ENCODE assay signal across 28 cellular contexts in the genomic region with DNA sequence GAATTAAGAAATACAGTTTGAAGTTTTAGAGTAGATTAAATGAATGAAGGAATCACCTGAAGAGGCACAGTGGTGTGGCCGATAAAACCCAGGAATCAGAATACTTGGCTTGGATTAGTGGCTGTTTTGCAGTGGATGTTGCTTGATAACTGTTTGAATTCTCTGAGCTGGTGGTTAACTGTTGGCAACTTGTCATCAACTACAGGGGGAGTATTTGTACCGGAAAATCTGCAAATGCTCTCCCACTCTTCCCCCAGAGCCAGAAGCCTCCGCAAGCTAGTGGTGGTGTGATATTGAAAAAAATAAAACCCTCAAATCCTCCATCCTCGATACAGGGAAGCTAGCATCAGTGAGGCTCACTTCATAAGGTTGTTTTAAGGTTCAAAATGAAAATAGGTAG.
"Had no signal": no experiment of that assay in that cellular context is flagged by ENCODE, and none has a peak within 500 bp of the region (broad histone marks: within the 10 kb centered on the region; RNA-seq: fewer than 3 reads in every experiment).

No MANE protein-coding gene starts in this region.

- H3K4me1 Mint-ChIP-seq: natural killer cell; stimulated activated naive B cell treated with anti-CD40 and anti-IgM and Interleukin-4, amounts not matched to agents 10 μg/mL and 1 μg/mL and 100 μg/mL, for 72 hours had no signal

- H3K4me2 ChIP-seq: hepatocyte had no signal

- H3K79me2 ChIP-seq: hepatocyte had no signal

- H3K27ac Mint-ChIP-seq: dendritic cell treated with granulocyte-macrophage colony-stimulating factor and Interleukin-4, amounts not matched to agents 40 ng/mL and 50 ng/mL, for 4 days; natural killer cell; stimulated activated naive B cell treated with anti-CD40 and anti-IgM and Interleukin-4, amounts not matched to agents 10 μg/mL and 1 μg/mL and 100 μg/mL, for 72 hours; stimulated activated naive CD8-positive, alpha-beta T cell treated with anti-CD3 and anti-CD28 coated beads, Interleukin-15, Interleukin-2, amounts not matched to agents 100 ng/mL and 50 ng/mL, for 24 hours had no signal

- ATAC-seq: foreskin keratinocyte; gastroesophageal sphincter; heart left ventricle; left cardiac atrium; left lung; natural killer cell; right lobe of liver; stimulated activated naive B cell treated with anti-CD40 and anti-IgM and Interleukin-4, amounts not matched to agents 10 μg/mL and 1 μg/mL and 100 μg/mL, for 72 hours; upper lobe of right lung had no signal

- H3K27ac ChIP-seq: colonic mucosa, esophagus muscularis mucosa, foreskin keratinocyte, gastroesophageal sphincter, heart left ventricle, hepatocyte, left lung, ovary, right lobe of liver, suprapubic skin, transverse colon, upper lobe of right lung, uterus had no signal

- FAIRE-seq: endothelial cell of umbilical vein, islet of Langerhans, small intestine had no signal

- H2AFZ ChIP-seq: hepatocyte had no signal

- H3K4me3 ChIP-seq: colonic mucosa, esophagus muscularis mucosa, gastroesophageal sphincter, heart left ventricle, hepatocyte, left lung, ovary, right lobe of liver, suprapubic skin, transverse colon, upper lobe of right lung, uterus had no signal

- H3K4me3 Mint-ChIP-seq: dendritic cell treated with granulocyte-macrophage colony-stimulating factor and Interleukin-4, amounts not matched to agents 40 ng/mL and 50 ng/mL, for 4 days; natural killer cell; stimulated activated naive B cell treated with anti-CD40 and anti-IgM and Interleukin-4, amounts not matched to agents 10 μg/mL and 1 μg/mL and 100 μg/mL, for 72 hours; stimulated activated naive CD8-positive, alpha-beta T cell treated with anti-CD3 and anti-CD28 coated beads, Interleukin-15, Interleukin-2, amounts not matched to agents 100 ng/mL and 50 ng/mL, for 24 hours had no signal

- DNase-seq: colonic mucosa; effector CD8-positive, alpha-beta T cell; foreskin keratinocyte; heart left ventricle; left cardiac atrium; left lung; mesenchymal stem cell; natural killer cell; occipital lobe; ovary; posterior cingulate gyrus; retina; right lobe of liver; small intestine; stimulated activated CD4-positive, alpha-beta T cell treated with anti-CD3 and anti-CD28 coated beads, Interleukin-15, amount 100 ng/mL, for 24 hours; stimulated activated CD4-positive, alpha-beta T cell treated with anti-CD3 and anti-CD28 coated beads, Interleukin-2, amount 100 ng/mL, for 48 hours; stimulated activated naive B cell treated with anti-CD40 and anti-IgM and Interleukin-4, amounts not matched to agents 10 μg/mL and 1 μg/mL and 100 μg/mL, for 72 hours; transverse colon; upper lobe of right lung; uterus had no signal

- H3K9me3 Mint-ChIP-seq: dendritic cell treated with granulocyte-macrophage colony-stimulating factor and Interleukin-4, amounts not matched to agents 40 ng/mL and 50 ng/mL, for 4 days had no signal

- H3K27me3 Mint-ChIP-seq: dendritic cell treated with granulocyte-macrophage colony-stimulating factor and Interleukin-4, amounts not matched to agents 40 ng/mL and 50 ng/mL, for 4 days; stimulated activated naive B cell treated with anti-CD40 and anti-IgM and Interleukin-4, amounts not matched to agents 10 μg/mL and 1 μg/mL and 100 μg/mL, for 72 hours; stimulated activated naive CD8-positive, alpha-beta T cell treated with anti-CD3 and anti-CD28 coated beads, Interleukin-15, Interleukin-2, amounts not matched to agents 100 ng/mL and 50 ng/mL, for 24 hours had no signal

- H3K36me3 Mint-ChIP-seq: natural killer cell; stimulated activated naive B cell treated with anti-CD40 and anti-IgM and Interleukin-4, amounts not matched to agents 10 μg/mL and 1 μg/mL and 100 μg/mL, for 72 hours had no signal

- H3K4me1 ChIP-seq: colonic mucosa, esophagus muscularis mucosa, foreskin keratinocyte, gastroesophageal sphincter, heart left ventricle, left lung, right lobe of liver, suprapubic skin, transverse colon, upper lobe of right lung, uterus had no signal

- H3K36me3 ChIP-seq: colonic mucosa, esophagus muscularis mucosa, gastroesophageal sphincter, heart left ventricle, left lung, ovary, right lobe of liver, suprapubic skin, transverse colon, upper lobe of right lung, uterus had no signal

- H3K9me3 ChIP-seq: colonic mucosa, esophagus muscularis mucosa, gastroesophageal sphincter, heart left ventricle, left lung, ovary, right lobe of liver, suprapubic skin, transverse colon, upper lobe of right lung, uterus had no signal

- H3K27me3 ChIP-seq: colonic mucosa, esophagus muscularis mucosa, foreskin keratinocyte, gastroesophageal sphincter, heart left ventricle, hepatocyte, left lung, ovary, right lobe of liver, suprapubic skin, transverse colon, upper lobe of right lung, uterus had no signal
